ENCODE assay signal across 1 cellular context in genomic region chr9:109478665-109479380, GRCh38.
TF ChIP-seq lines count a peak whose summit lies in the region.

No MANE protein-coding gene starts in this region.

TF ChIP-seq in liver, 16 proteins besides CTCF, POLR2A, EP300 and RAD21 (continued from another document):
- peak; percentile 57 for TF ChIP-seq ZBTB33 (IDR thresholded peaks at IDR 0.05)
- TF ChIP-seq REST (IDR thresholded peaks at IDR 0.05), result peak; percentile 54
TF ChIP-seq in liver: peak in this region for 11.
